ENCODE assay signal across 1 cellular context in the genomic region with DNA sequence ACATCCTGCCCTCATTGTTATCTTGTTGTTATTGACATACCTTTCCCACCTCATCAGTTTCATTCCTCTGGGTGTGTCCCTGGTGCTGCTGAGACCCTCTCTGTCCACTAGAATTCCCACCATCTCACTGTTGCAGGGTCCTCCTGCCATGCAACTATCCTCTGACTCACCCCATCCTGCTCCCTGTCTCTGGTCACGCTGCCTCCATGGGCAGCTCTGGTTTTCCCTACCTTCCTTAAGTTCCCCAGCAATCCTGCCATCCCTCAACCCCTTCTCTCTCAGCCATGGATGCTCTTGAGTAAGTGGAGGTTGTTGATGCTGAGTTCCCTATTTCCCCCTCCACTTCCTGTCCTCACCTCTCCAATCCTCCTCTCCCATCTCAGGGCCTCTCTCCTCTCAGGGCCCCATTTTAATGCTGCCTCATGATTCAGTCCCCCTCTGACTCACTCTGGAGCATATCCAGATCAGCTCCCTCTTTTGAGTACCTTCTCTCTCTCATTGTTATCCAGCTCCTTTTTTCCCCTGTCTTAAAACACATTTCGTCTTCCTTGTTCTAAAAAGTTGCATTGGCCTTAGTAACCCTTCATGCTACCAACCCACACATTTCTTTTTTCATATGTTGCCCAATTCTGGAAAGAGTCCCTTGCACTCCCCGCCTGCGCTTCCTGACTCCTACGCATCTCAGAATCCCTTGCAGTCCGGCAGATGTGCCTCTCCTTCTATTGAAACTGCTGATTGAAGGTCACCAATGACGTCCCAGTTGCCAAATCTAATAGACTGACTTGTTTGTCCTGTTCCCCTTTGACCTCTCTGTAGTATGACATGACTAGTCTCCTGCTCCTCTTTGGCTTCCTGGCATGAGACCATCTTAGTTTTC.
TF ChIP-seq lines count a peak whose summit lies in the region.

No MANE protein-coding gene starts in this region.

TF ChIP-seq in K562, 482 proteins besides CTCF, POLR2A, EP300 and RAD21 (continued from another document):
- TF ChIP-seq, protein P1, sequence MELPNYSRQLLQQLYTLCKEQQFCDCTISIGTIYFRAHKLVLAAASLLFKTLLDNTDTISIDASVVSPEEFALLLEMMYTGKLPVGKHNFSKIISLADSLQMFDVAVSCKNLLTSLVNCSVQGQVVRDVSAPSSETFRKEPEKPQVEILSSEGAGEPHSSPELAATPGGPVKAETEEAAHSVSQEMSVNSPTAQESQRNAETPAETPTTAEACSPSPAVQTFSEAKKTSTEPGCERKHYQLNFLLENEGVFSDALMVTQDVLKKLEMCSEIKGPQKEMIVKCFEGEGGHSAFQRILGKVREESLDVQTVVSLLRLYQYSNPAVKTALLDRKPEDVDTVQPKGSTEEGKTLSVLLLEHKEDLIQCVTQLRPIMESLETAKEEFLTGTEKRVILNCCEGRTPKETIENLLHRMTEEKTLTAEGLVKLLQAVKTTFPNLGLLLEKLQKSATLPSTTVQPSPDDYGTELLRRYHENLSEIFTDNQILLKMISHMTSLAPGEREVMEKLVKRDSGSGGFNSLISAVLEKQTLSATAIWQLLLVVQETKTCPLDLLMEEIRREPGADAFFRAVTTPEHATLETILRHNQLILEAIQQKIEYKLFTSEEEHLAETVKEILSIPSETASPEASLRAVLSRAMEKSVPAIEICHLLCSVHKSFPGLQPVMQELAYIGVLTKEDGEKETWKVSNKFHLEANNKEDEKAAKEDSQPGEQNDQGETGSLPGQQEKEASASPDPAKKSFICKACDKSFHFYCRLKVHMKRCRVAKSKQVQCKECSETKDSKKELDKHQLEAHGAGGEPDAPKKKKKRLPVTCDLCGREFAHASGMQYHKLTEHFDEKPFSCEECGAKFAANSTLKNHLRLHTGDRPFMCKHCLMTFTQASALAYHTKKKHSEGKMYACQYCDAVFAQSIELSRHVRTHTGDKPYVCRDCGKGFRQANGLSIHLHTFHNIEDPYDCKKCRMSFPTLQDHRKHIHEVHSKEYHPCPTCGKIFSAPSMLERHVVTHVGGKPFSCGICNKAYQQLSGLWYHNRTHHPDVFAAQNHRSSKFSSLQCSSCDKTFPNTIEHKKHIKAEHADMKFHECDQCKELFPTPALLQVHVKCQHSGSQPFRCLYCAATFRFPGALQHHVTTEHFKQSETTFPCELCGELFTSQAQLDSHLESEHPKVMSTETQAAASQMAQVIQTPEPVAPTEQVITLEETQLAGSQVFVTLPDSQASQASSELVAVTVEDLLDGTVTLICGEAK (IDR thresholded peaks at IDR 0.05) = no peak
- TF ChIP-seq, protein P1 (CRISPR knock-in tag; IDR thresholded peaks at IDR 0.05) = no peak
- TF ChIP-seq CC2D1A (IDR thresholded peaks at IDR 0.05) = no peak
- no peak for TF ChIP-seq XRCC3 (IDR thresholded peaks at IDR 0.05)
- TF ChIP-seq SOX6 (IDR thresholded peaks at IDR 0.05) = no peak
- TF ChIP-seq CBFA2T3 (IDR thresholded peaks at IDR 0.05) = peak; percentile 11; the same call in 1 of the 2 replicates
- TF ChIP-seq PRPF4 (IDR thresholded peaks at IDR 0.05; ENCODE audit: insufficient read depth, low read depth, low read length, poor library complexity, severe bottlenecking) = no peak
- TF ChIP-seq CCAR2 (IDR thresholded peaks at IDR 0.05; ENCODE audit: low read depth, low read length) = no peak
- TF ChIP-seq FUS (optimal IDR thresholded peaks at IDR 0.05; ENCODE audit: low read depth, low read length) = no peak
- TF ChIP-seq ZNF217 (CRISPR knock-in tag; IDR thresholded peaks at IDR 0.05) = no peak
- no peak for TF ChIP-seq RB1 (IDR thresholded peaks at IDR 0.05; ENCODE audit: low read depth)
- TF ChIP-seq JUND (IDR thresholded peaks at IDR 0.05; ENCODE audit: borderline replicate concordance, low read depth, low read length) = no peak
- no peak for TF ChIP-seq JUND (tag; IDR thresholded peaks at IDR 0.05; ENCODE audit: borderline replicate concordance, low read depth, low read length)
- TF ChIP-seq NFIC (IDR thresholded peaks at IDR 0.05) = 0 out of 2 replicates have a peak, but pooled peaks have one; percentile 5
- TF ChIP-seq EP400 (IDR thresholded peaks at IDR 0.05) = no peak
- no peak for TF ChIP-seq SMARCE1 (IDR thresholded peaks at IDR 0.05)
- TF ChIP-seq GTF3C2 (IDR thresholded peaks at IDR 0.05; ENCODE audit: borderline replicate concordance, extremely low read depth, insufficient read length) = no peak
- no peak for TF ChIP-seq NBN (IDR thresholded peaks at IDR 0.05; ENCODE audit: low read depth)
- TF ChIP-seq MED1 (CRISPR knock-in tag; IDR thresholded peaks at IDR 0.05; ENCODE audit: borderline replicate concordance) = no peak
- TF ChIP-seq FOXK1 (CRISPR knock-in tag; IDR thresholded peaks at IDR 0.05; ENCODE audit: borderline replicate concordance) = no peak
- TF ChIP-seq, protein P2, sequence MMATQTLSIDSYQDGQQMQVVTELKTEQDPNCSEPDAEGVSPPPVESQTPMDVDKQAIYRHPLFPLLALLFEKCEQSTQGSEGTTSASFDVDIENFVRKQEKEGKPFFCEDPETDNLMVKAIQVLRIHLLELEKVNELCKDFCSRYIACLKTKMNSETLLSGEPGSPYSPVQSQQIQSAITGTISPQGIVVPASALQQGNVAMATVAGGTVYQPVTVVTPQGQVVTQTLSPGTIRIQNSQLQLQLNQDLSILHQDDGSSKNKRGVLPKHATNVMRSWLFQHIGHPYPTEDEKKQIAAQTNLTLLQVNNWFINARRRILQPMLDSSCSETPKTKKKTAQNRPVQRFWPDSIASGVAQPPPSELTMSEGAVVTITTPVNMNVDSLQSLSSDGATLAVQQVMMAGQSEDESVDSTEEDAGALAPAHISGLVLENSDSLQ (IDR thresholded peaks at IDR 0.05) = no peak
- TF ChIP-seq GABPB1 (CRISPR knock-in tag; IDR thresholded peaks at IDR 0.05) = no peak
- no peak for TF ChIP-seq ZSCAN29 (IDR thresholded peaks at IDR 0.05)
- TF ChIP-seq, protein P3, sequence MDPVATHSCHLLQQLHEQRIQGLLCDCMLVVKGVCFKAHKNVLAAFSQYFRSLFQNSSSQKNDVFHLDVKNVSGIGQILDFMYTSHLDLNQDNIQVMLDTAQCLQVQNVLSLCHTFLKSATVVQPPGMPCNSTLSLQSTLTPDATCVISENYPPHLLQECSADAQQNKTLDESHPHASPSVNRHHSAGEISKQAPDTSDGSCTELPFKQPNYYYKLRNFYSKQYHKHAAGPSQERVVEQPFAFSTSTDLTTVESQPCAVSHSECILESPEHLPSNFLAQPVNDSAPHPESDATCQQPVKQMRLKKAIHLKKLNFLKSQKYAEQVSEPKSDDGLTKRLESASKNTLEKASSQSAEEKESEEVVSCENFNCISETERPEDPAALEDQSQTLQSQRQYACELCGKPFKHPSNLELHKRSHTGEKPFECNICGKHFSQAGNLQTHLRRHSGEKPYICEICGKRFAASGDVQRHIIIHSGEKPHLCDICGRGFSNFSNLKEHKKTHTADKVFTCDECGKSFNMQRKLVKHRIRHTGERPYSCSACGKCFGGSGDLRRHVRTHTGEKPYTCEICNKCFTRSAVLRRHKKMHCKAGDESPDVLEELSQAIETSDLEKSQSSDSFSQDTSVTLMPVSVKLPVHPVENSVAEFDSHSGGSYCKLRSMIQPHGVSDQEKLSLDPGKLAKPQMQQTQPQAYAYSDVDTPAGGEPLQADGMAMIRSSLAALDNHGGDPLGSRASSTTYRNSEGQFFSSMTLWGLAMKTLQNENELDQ (CRISPR knock-in tag; IDR thresholded peaks at IDR 0.05; ENCODE audit: borderline replicate concordance) = no peak
- TF ChIP-seq TRIM25 (IDR thresholded peaks at IDR 0.05; ENCODE audit: borderline replicate concordance) = no peak
- no peak for TF ChIP-seq STAT5B (CRISPR knock-in tag; IDR thresholded peaks at IDR 0.05)
- TF ChIP-seq MXI1 (IDR thresholded peaks at IDR 0.05; ENCODE audit: low read depth, low read length) = no peak
- TF ChIP-seq FOSL1 (tag; conservative IDR thresholded peaks at IDR 0.05) = peak; percentile 88
